In the genomic region with DNA sequence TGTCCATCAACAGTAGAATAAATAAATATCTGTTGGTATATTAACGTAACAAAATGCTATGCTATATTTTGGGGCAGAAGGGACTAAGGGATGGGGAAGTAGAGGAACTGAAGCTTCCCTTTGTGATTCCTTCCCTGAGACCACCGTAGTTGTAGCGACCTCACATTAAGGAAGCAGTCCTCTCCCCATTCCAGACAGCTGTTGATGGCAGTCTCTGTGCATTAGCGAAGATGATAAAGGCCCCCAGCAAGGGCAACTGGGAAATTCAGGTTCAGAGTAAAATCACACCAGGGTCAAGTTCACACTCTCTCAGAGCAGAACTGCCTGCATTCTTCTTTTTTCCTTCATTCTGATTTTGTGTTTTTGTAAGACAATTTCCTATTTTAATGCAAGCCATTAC, we compare ENCODE assay signal across 24 cellular contexts.
"Had no signal": no experiment of that assay in that cellular context is flagged by ENCODE, and none has a peak within 500 bp of the region (broad histone marks: within the 10 kb centered on the region; RNA-seq: fewer than 3 reads in every experiment).

No MANE protein-coding gene starts in this region.

- H3K4me3 Mint-ChIP-seq: effector memory CD8-positive, alpha-beta T cell; endodermal cell; immature natural killer cell; mesothelial cell of epicardium had no signal

- ATAC-seq: effector memory CD8-positive, alpha-beta T cell; esophagus mucosa; gastrocnemius medialis; heart left ventricle; left cardiac atrium; left lung; left ventricle myocardium superior; lower lobe of right lung; mucosa of descending colon had no signal

- H3K27me3 ChIP-seq: hepatocyte, left lung had no signal

- H3K36me3 ChIP-seq: esophagus squamous epithelium, gastrocnemius medialis, heart left ventricle, left lung, lower lobe of right lung had no signal

- H3K27ac ChIP-seq: coronary artery, dorsolateral prefrontal cortex, epithelial cell of prostate, esophagus squamous epithelium, gastrocnemius medialis, heart left ventricle, hepatocyte, left lung, lower lobe of right lung had no signal

- H3K36me3 Mint-ChIP-seq: immature natural killer cell had no signal

- H3K4me1 ChIP-seq: esophagus squamous epithelium, gastrocnemius medialis, heart left ventricle, left lung, lower lobe of right lung had no signal

- H3K9me3 Mint-ChIP-seq: effector memory CD8-positive, alpha-beta T cell had no signal

- H3K9me3 ChIP-seq: esophagus squamous epithelium, gastrocnemius medialis, left lung, lower lobe of right lung, mucosa of descending colon had no signal

- H3K4me3 ChIP-seq: coronary artery, dorsolateral prefrontal cortex, esophagus squamous epithelium, gastrocnemius medialis, heart left ventricle, hepatocyte, left lung, lower lobe of right lung, mucosa of descending colon had no signal

- DNase-seq: dermis blood vessel endothelial cell; dorsolateral prefrontal cortex; effector CD8-positive, alpha-beta T cell; effector memory CD8-positive, alpha-beta T cell; endodermal cell; erythroblast; esophagus squamous epithelium; foreskin fibroblast; foreskin melanocyte; gastrocnemius medialis; heart left ventricle; hypothalamus; immature natural killer cell; left cardiac atrium; left lung; left ventricle myocardium superior; lower lobe of right lung; mesenchymal stem cell; mucosa of descending colon had no signal

- H3K4me1 Mint-ChIP-seq: immature natural killer cell had no signal

- H3K27ac Mint-ChIP-seq: effector memory CD8-positive, alpha-beta T cell; endodermal cell; immature natural killer cell; mesothelial cell of epicardium had no signal
